In genomic region chr4:143355540-143356217, GRCh38 we compare ENCODE assay signal across 10 cellular contexts. TPM values are rescaled to one million over a fixed set of nuclear protein-coding genes. Genes with fewer than 3 reads are reported as not detected.
A peak's percentile ranks its signal among the peaks of the same experiment; 100 is the strongest.
DNase-seq lines count a peak whose midpoint lies in the region; ATAC-seq, FAIRE-seq and TF ChIP-seq lines count a peak whose summit lies in the region.
"Had no signal": no experiment of that assay in that cellular context is flagged by ENCODE, and none has a peak within 500 bp of the region (broad histone marks: within the 10 kb centered on the region; RNA-seq: fewer than 3 reads in every experiment).

No MANE protein-coding gene starts in this region.

- DNase-seq in Calu3, result no peak
- DNase-seq in OCI-LY7 (ENCODE audit: low spot score), result peak; percentile 39
- peak; percentile 43 for DNase-seq in fibroblast of mammary gland (ENCODE audit: low read depth)
- DNase-seq in progenitor cell of endocrine pancreas (ENCODE audit: low spot score, unreplicated experiment), result no peak
- no peak for DNase-seq in frontal cortex (ENCODE audit: low spot score in 2 of 2)
- no peak for DNase-seq in activated CD4-positive, alpha-beta T cell treated with anti-CD3 and anti-CD28 coated beads for 4 hours
- DNase-seq: activated CD8-positive, alpha-beta memory T cell treated with anti-CD3 and anti-CD28 coated beads, Interleukin-2, amount 50 U/mL, for 4 hours; effector CD4-positive, alpha-beta T cell had no signal

- peak overlapping the region; percentile 28 for H3K4me3 Mint-ChIP-seq in Calu3 (ENCODE audit: low read depth, unreplicated experiment)
- H3K4me3 Mint-ChIP-seq in progenitor cell of endocrine pancreas (ENCODE audit: low read depth), result peak overlapping the region; percentile 45

- FAIRE-seq in frontal cortex (lab: Jason Lieb, UNC), result no peak

- H3K9me3 ChIP-seq in OCI-LY7 (ENCODE audit: low read length), result no peaks in the 10 kb centered on the region

- BruUV-seq in Calu3 (replicated peaks; lab: Mats Ljungman, UMichigan), result no TSS peak
- BruUV-seq in OCI-LY7 (replicated peaks; lab: Mats Ljungman, UMichigan), result no TSS peak

- intact Hi-C loops in Calu3 (cut with micrococcal nuclease; ENCODE audit: unreplicated experiment) (no loop called here), OCI-LY7 (cut with micrococcal nuclease; ENCODE audit: unreplicated experiment) (loop anchor here (5.0 kb wide), 1 partner anchor 168 kb away; no protein-coding TSS in a partner anchor)

- H4K20me1 ChIP-seq in OCI-LY7 (ENCODE audit: insufficient read depth, low read length), result no peaks in the 10 kb centered on the region

- no peak for ATAC-seq in GM18505 (IDR thresholded peaks at IDR 0.05; ENCODE audit: unreplicated experiment)
- no peak for ATAC-seq in GM18867 (IDR thresholded peaks at IDR 0.05; ENCODE audit: unreplicated experiment)

- peak overlapping the region; percentile 98 for H3K27ac ChIP-seq in OCI-LY7 (ENCODE audit: low read depth, low read length, poor library complexity, severe bottlenecking)

- CTCF ChIA-PET in Calu3 (lab: Charles Lee), result no interaction called here
- CTCF ChIA-PET in OCI-LY7 (lab: Charles Lee; ENCODE audit: unreplicated experiment), result interaction anchor here (3.8 kb wide), 1 partner anchor 18 kb away, joined by 13 read pairs; the partner anchor contains the start of gene GAB1

- no peaks in the 10 kb centered on the region for H3K9me3 Mint-ChIP-seq in Calu3 (ENCODE audit: low read depth, unreplicated experiment)
- no peaks in the 10 kb centered on the region for H3K9me3 Mint-ChIP-seq in progenitor cell of endocrine pancreas (ENCODE audit: low read depth)

- peaks cover 10% of the 10 kb centered on the region for H3K36me3 Mint-ChIP-seq in Calu3 (ENCODE audit: insufficient read depth, unreplicated experiment)
- peaks cover 2% of the 10 kb centered on the region for H3K36me3 Mint-ChIP-seq in progenitor cell of endocrine pancreas (ENCODE audit: insufficient read depth)

- no peaks in the 10 kb centered on the region for H3K9me2 ChIP-seq in OCI-LY7 (ENCODE audit: insufficient read depth, low read length)

- TF ChIP-seq CTCF in Calu3 (IDR thresholded peaks at IDR 0.05; ENCODE audit: unreplicated experiment), result no peak
- no peak for TF ChIP-seq CTCF in OCI-LY7 (conservative IDR thresholded peaks at IDR 0.05; ENCODE audit: low read length)
- no peak for TF ChIP-seq CTCF in fibroblast of mammary gland (conservative IDR thresholded peaks at IDR 0.05; ENCODE audit: control insufficient read depth, insufficient read depth, low read depth, low read length)
- TF ChIP-seq CTCF in progenitor cell of endocrine pancreas (IDR thresholded peaks at IDR 0.05; ENCODE audit: unreplicated experiment), result no peak

- H3K4me1 ChIP-seq in OCI-LY7 (ENCODE audit: insufficient read depth, low read length, poor library complexity, severe bottlenecking), result peaks cover 98% of the 10 kb centered on the region

- peaks cover 99% of the 10 kb centered on the region for H3K79me2 ChIP-seq in OCI-LY7 (ENCODE audit: insufficient read depth, low read depth, low read length)

- peak overlapping the region; percentile 80 for H3K27ac Mint-ChIP-seq in Calu3 (ENCODE audit: unreplicated experiment)
- peak overlapping the region; percentile 90 for H3K27ac Mint-ChIP-seq in progenitor cell of endocrine pancreas

- H3K36me3 ChIP-seq in OCI-LY7 (ENCODE audit: insufficient read depth, low read length), result no peaks in the 10 kb centered on the region

- H3K27me3 Mint-ChIP-seq in Calu3 (ENCODE audit: unreplicated experiment), result no peaks in the 10 kb centered on the region
- no peaks in the 10 kb centered on the region for H3K27me3 Mint-ChIP-seq in progenitor cell of endocrine pancreas

- peaks cover 52% of the 10 kb centered on the region for H3K4me1 Mint-ChIP-seq in Calu3 (ENCODE audit: low read depth, unreplicated experiment)
- peaks cover 59% of the 10 kb centered on the region for H3K4me1 Mint-ChIP-seq in progenitor cell of endocrine pancreas (ENCODE audit: low read depth)

- H3K4me3 ChIP-seq in OCI-LY7 (ENCODE audit: low read depth, low read length, poor library complexity, severe bottlenecking) (peak overlapping the region; percentile 51), fibroblast of mammary gland (ENCODE audit: control insufficient read depth, low read depth, low read length) (no peak overlapping the region)

- POLR2A ChIA-PET in OCI-LY7 (lab: Charles Lee), result interaction anchor here (0.8 to 10.2 kb wide), 6 partner anchors 15 to 77 kb away, joined by 3 to 236 read pairs (median 96); partner anchors contain the start of gene GAB1

- no peak for TF ChIP-seq POLR2A in GM18505 (IDR thresholded peaks at IDR 0.05; ENCODE audit: borderline replicate concordance, extremely low read depth, insufficient read depth, insufficient read length)

- peak overlapping the region; percentile 88 for H3K4me2 ChIP-seq in OCI-LY7 (ENCODE audit: low read length)

- peak overlapping the region; percentile 40; the same call in 1 of the 2 replicates for H2AFZ ChIP-seq in OCI-LY7 (ENCODE audit: low read length)

RNA-seq across cellular contexts. Expression of gene GAB1, which starts 19.0 kb away (rescaled TPM):
- total RNA-seq in Calu3 (2022) (8.8 and 13.4 TPM in 2 replicates), OCI-LY7 (2022) (99.3 and 106 TPM in 2 replicates), progenitor cell of endocrine pancreas (33.5 and 34.3 TPM in 2 replicates), frontal cortex (15.5 TPM)
- total RNA-seq in OCI-LY7 (2014; rRNA removed; shearing (Covaris generic)), result 42.6 and 43.5 TPM in 2 replicates

Comparison
In these comparisons a context has a peak if more than half of its experiments do, and no peak if none do; other contexts are left out.
1. DNase-seq: peak in OCI-LY7 (single experiment) and fibroblast of mammary gland (single experiment); none in Calu3 (single experiment), progenitor cell of endocrine pancreas (single experiment), frontal cortex (0 of 2) and activated CD4-positive, alpha-beta T cell treated with anti-CD3 and anti-CD28 coated beads for 4 hours (0 of 2).